In genomic region chr4:96293806-96294205, GRCh38 we compare ENCODE assay signal across 29 cellular contexts.
A peak's percentile ranks its signal among the peaks of the same experiment; 100 is the strongest.
DNase-seq lines count a peak whose midpoint lies in the region; ATAC-seq, FAIRE-seq and TF ChIP-seq lines count a peak whose summit lies in the region.
"Had no signal": no experiment of that assay in that cellular context is flagged by ENCODE, and none has a peak within 500 bp of the region (broad histone marks: within the 10 kb centered on the region; RNA-seq: fewer than 3 reads in every experiment).

No MANE protein-coding gene starts in this region.

- H2AFZ ChIP-seq in neuronal stem cell (ENCODE audit: low read length): peak overlapping the region; percentile 38

- no peak overlapping the region for H3K14ac ChIP-seq in neuronal stem cell (ENCODE audit: low read length)

- H3K4me3 ChIP-seq in bronchial epithelial cell (ENCODE audit: low read depth, low read length): no peak overlapping the region
- H3K4me3 ChIP-seq in neuronal stem cell (ENCODE audit: low read length in 2 of 2): no peak overlapping the region
- H3K4me3 ChIP-seq: right lobe of liver, suprapubic skin had no signal

- FAIRE-seq in bronchial epithelial cell (lab: Jason Lieb, UNC): no peak
- FAIRE-seq: H54 had no signal

- no peaks in the 10 kb centered on the region for H3K27me3 Mint-ChIP-seq in activated CD4-positive, alpha-beta T cell treated with anti-CD3 and anti-CD28 coated beads, Interleukin-2, amount 10 ng/mL, durations not matched to agents 7 days and 5 days
- H3K27me3 Mint-ChIP-seq: activated naive CD4-positive, alpha-beta T cell treated with anti-CD3 and anti-CD28 coated beads, Interleukin-2, amount 10 ng/mL, durations not matched to agents 7 days and 5 days; dendritic cell treated with granulocyte-macrophage colony-stimulating factor and Interleukin-4, amounts not matched to agents 40 ng/mL and 50 ng/mL, for 4 days; memory B cell; stimulated activated naive B cell treated with anti-CD40 and anti-IgM and Interleukin-4, amounts not matched to agents 10 μg/mL and 1 μg/mL and 100 μg/mL, for 72 hours had no signal

- H3K9me3 ChIP-seq in neuronal stem cell (replicated peaks in 1 of 2; ENCODE audit: control insufficient read depth in 2 of 2, insufficient read depth in 1 of 2, low read depth in 1 of 2, low read length in 2 of 2): no peaks in the 10 kb centered on the region
- H3K9me3 ChIP-seq: neutrophil, right lobe of liver, suprapubic skin had no signal

- H4K8ac ChIP-seq in neuronal stem cell (ENCODE audit: low read depth, low read length): no peak overlapping the region

- H3K36me3 Mint-ChIP-seq in activated CD4-positive, alpha-beta T cell treated with anti-CD3 and anti-CD28 coated beads, Interleukin-2, amount 10 ng/mL, durations not matched to agents 7 days and 5 days (ENCODE audit: low read depth): no peaks in the 10 kb centered on the region
- H3K36me3 Mint-ChIP-seq: activated naive CD4-positive, alpha-beta T cell treated with anti-CD3 and anti-CD28 coated beads, Interleukin-2, amount 10 ng/mL, durations not matched to agents 7 days and 5 days; CD14-positive monocyte; immature natural killer cell; memory B cell; stimulated activated naive B cell treated with anti-CD40 and anti-IgM and Interleukin-4, amounts not matched to agents 10 μg/mL and 1 μg/mL and 100 μg/mL, for 72 hours had no signal

- DNase-seq in G401 (ENCODE audit: low spot score) (peak; percentile 67), NCI-H524 treated with DMSO at 0.1 percent for 48 hours (lab: John Stamatoyannopoulos, UW) (peak; percentile 73), bronchial epithelial cell (ENCODE audit: low read depth) (peak; percentile 3), neuronal stem cell (ENCODE audit: low spot score) (no peak), C1 segment of cervical spinal cord (lab: John Stamatoyannopoulos, UW) (no peak)
- no peak for DNase-seq in activated CD4-positive, alpha-beta T cell treated with anti-CD3 and anti-CD28 coated beads, Interleukin-2, amount 10 ng/mL, durations not matched to agents 7 days and 5 days
- DNase-seq: activated CD4-positive, alpha-beta T cell treated with anti-CD3 and anti-CD28 coated beads, Interleukin-2, amount 50 U/mL, for 48 hours; activated CD4-positive, CD25-positive, alpha-beta regulatory T cell; activated naive CD4-positive, alpha-beta T cell treated with anti-CD3 and anti-CD28 coated beads, Interleukin-2, amount 10 ng/mL, durations not matched to agents 7 days and 5 days; amniotic stem cell; hippocampal formation; immature natural killer cell; KG1; NCI-H1436; NCI-H510A; right lobe of liver; SIG-M5; stimulated activated CD4-positive, alpha-beta T cell treated with anti-CD3 and anti-CD28 coated beads, Interleukin-4, amount 100 ng/mL, for 4 hours; stimulated activated naive B cell treated with anti-CD40 and anti-IgM and Interleukin-4, amounts not matched to agents 10 μg/mL and 1 μg/mL and 100 μg/mL, for 72 hours; T-helper 9 cell had no signal

- H3K9me3 Mint-ChIP-seq in activated CD4-positive, alpha-beta T cell treated with anti-CD3 and anti-CD28 coated beads, Interleukin-2, amount 10 ng/mL, durations not matched to agents 7 days and 5 days: no peaks in the 10 kb centered on the region
- H3K9me3 Mint-ChIP-seq: activated naive CD4-positive, alpha-beta T cell treated with anti-CD3 and anti-CD28 coated beads, Interleukin-2, amount 10 ng/mL, durations not matched to agents 7 days and 5 days; activated T-helper 1 cell treated with anti-CD3 and anti-CD28 coated beads, Interleukin-12 subunit alpha, Interleukin-12 subunit beta, Interleukin-2, Interleukin-4 antibody, amounts not matched to agents 30 ng/mL and 10 ng/mL and 1 ng/mL, durations not matched to agents 14 hours and 24 hours and 36 hours; dendritic cell treated with granulocyte-macrophage colony-stimulating factor and Interleukin-4, amounts not matched to agents 40 ng/mL and 50 ng/mL, for 4 days; stimulated activated naive B cell treated with anti-CD40 and anti-IgM and Interleukin-4, amounts not matched to agents 10 μg/mL and 1 μg/mL and 100 μg/mL, for 72 hours had no signal

- H3K23ac ChIP-seq in neuronal stem cell (ENCODE audit: low read depth, low read length, poor library complexity): no peak overlapping the region

- H3K18ac ChIP-seq in neuronal stem cell (ENCODE audit: low read length): no peak overlapping the region

- H3K4me1 ChIP-seq in neuronal stem cell (ENCODE audit: control insufficient read depth in 2 of 2, insufficient read depth in 1 of 2, low read depth in 1 of 2, low read length in 2 of 2): no peaks in the 10 kb centered on the region
- H3K4me1 ChIP-seq: right lobe of liver, suprapubic skin had no signal

- H3K4me3 Mint-ChIP-seq in activated CD4-positive, alpha-beta T cell treated with anti-CD3 and anti-CD28 coated beads, Interleukin-2, amount 10 ng/mL, durations not matched to agents 7 days and 5 days: no peak overlapping the region
- H3K4me3 Mint-ChIP-seq: activated naive CD4-positive, alpha-beta T cell treated with anti-CD3 and anti-CD28 coated beads, Interleukin-2, amount 10 ng/mL, durations not matched to agents 7 days and 5 days; activated T-helper 1 cell treated with anti-CD3 and anti-CD28 coated beads, Interleukin-12 subunit alpha, Interleukin-12 subunit beta, Interleukin-2, Interleukin-4 antibody, amounts not matched to agents 30 ng/mL and 10 ng/mL and 1 ng/mL, durations not matched to agents 14 hours and 24 hours and 36 hours; CD14-positive monocyte; dendritic cell treated with granulocyte-macrophage colony-stimulating factor and Interleukin-4, amounts not matched to agents 40 ng/mL and 50 ng/mL, for 4 days; immature natural killer cell; memory B cell; stimulated activated naive B cell treated with anti-CD40 and anti-IgM and Interleukin-4, amounts not matched to agents 10 μg/mL and 1 μg/mL and 100 μg/mL, for 72 hours had no signal

- H3K79me1 ChIP-seq in neuronal stem cell (ENCODE audit: low read depth, low read length): no peaks in the 10 kb centered on the region

- H3K9ac ChIP-seq in neuronal stem cell (ENCODE audit: low read depth, low read length, poor library complexity): no peak overlapping the region

- TF ChIP-seq CTCF in bronchial epithelial cell (IDR thresholded peaks at IDR 0.05; ENCODE audit: insufficient read depth, low read length, severe bottlenecking): no peak

- ATAC-seq in HG03196 (IDR thresholded peaks at IDR 0.05; ENCODE audit: unreplicated experiment) (no peak), GM21390 (IDR thresholded peaks at IDR 0.05; ENCODE audit: unreplicated experiment) (no peak)
- ATAC-seq: right lobe of liver; stimulated activated naive B cell treated with anti-CD40 and anti-IgM and Interleukin-4, amounts not matched to agents 10 μg/mL and 1 μg/mL and 100 μg/mL, for 72 hours had no signal

- no peak overlapping the region for H4K91ac ChIP-seq in neuronal stem cell (ENCODE audit: low read depth, low read length, poor library complexity)

- no peak overlapping the region for H2BK15ac ChIP-seq in neuronal stem cell (ENCODE audit: low read length)

- no peak overlapping the region for H3K4ac ChIP-seq in neuronal stem cell (ENCODE audit: low read length)

- no CpG with 5 or more reads among the region's 5 CpGs for WGBS in neuronal stem cell (ENCODE audit: extremely low coverage in 2 of 2, insufficient read length in 2 of 2, insufficient replicate concordance in 1 of 2), 2 donors

- CTCF ChIA-PET in activated CD4-positive, alpha-beta T cell treated with anti-CD3 and anti-CD28 coated beads, Interleukin-2, amount 10 ng/mL, durations not matched to agents 7 days and 5 days (lab: Charles Lee): no interaction called here

- H2BK12ac ChIP-seq in neuronal stem cell (ENCODE audit: low read length): no peak overlapping the region

- H3K4me2 ChIP-seq in neuronal stem cell (ENCODE audit: insufficient read depth, low read length, poor library complexity, severe bottlenecking): no peak overlapping the region

- no peaks in the 10 kb centered on the region for H3K27me3 ChIP-seq in bronchial epithelial cell (ENCODE audit: control insufficient read depth, insufficient read depth, low read length)
- no peaks in the 10 kb centered on the region for H3K27me3 ChIP-seq in neuronal stem cell (ENCODE audit: control insufficient read depth in 3 of 3, insufficient read depth in 3 of 3, low read depth in 1 of 3, low read length in 3 of 3)
- H3K27me3 ChIP-seq: neutrophil, right lobe of liver, suprapubic skin had no signal

- H2BK5ac ChIP-seq in neuronal stem cell (ENCODE audit: low read length): no peak overlapping the region

- H3K27ac ChIP-seq in neuronal stem cell (replicated peaks; ENCODE audit: low read length): no peak overlapping the region
- H3K27ac ChIP-seq: neutrophil, right lobe of liver, suprapubic skin had no signal

- no peak overlapping the region for H2AK5ac ChIP-seq in neuronal stem cell (ENCODE audit: low read depth, low read length)

- POLR2A ChIA-PET in activated CD4-positive, alpha-beta T cell treated with anti-CD3 and anti-CD28 coated beads, Interleukin-2, amount 10 ng/mL, durations not matched to agents 7 days and 5 days (lab: Charles Lee): no interaction called here

- no peak overlapping the region for H3K27ac Mint-ChIP-seq in activated CD4-positive, alpha-beta T cell treated with anti-CD3 and anti-CD28 coated beads, Interleukin-2, amount 10 ng/mL, durations not matched to agents 7 days and 5 days
- H3K27ac Mint-ChIP-seq: activated naive CD4-positive, alpha-beta T cell treated with anti-CD3 and anti-CD28 coated beads, Interleukin-2, amount 10 ng/mL, durations not matched to agents 7 days and 5 days; activated T-helper 1 cell treated with anti-CD3 and anti-CD28 coated beads, Interleukin-12 subunit alpha, Interleukin-12 subunit beta, Interleukin-2, Interleukin-4 antibody, amounts not matched to agents 30 ng/mL and 10 ng/mL and 1 ng/mL, durations not matched to agents 14 hours and 24 hours and 36 hours; CD14-positive monocyte; dendritic cell treated with granulocyte-macrophage colony-stimulating factor and Interleukin-4, amounts not matched to agents 40 ng/mL and 50 ng/mL, for 4 days; immature natural killer cell; memory B cell; stimulated activated naive B cell treated with anti-CD40 and anti-IgM and Interleukin-4, amounts not matched to agents 10 μg/mL and 1 μg/mL and 100 μg/mL, for 72 hours had no signal

- in situ Hi-C loops in G401 (cut with HindIII; ENCODE audit: low sequenced_read_pairs): no loop called here

- H2BK120ac ChIP-seq in neuronal stem cell (ENCODE audit: low read depth, low read length): no peak overlapping the region

- H3K36me3 ChIP-seq in bronchial epithelial cell (ENCODE audit: control insufficient read depth, insufficient read depth, low read length): no peaks in the 10 kb centered on the region
- no peaks in the 10 kb centered on the region for H3K36me3 ChIP-seq in neuronal stem cell (replicated peaks in 1 of 2; ENCODE audit: control insufficient read depth in 2 of 2, insufficient read depth in 2 of 2, low read length in 2 of 2)
- H3K36me3 ChIP-seq: neutrophil, right lobe of liver, suprapubic skin had no signal

- H3K4me1 Mint-ChIP-seq in activated CD4-positive, alpha-beta T cell treated with anti-CD3 and anti-CD28 coated beads, Interleukin-2, amount 10 ng/mL, durations not matched to agents 7 days and 5 days: no peaks in the 10 kb centered on the region
- H3K4me1 Mint-ChIP-seq: activated naive CD4-positive, alpha-beta T cell treated with anti-CD3 and anti-CD28 coated beads, Interleukin-2, amount 10 ng/mL, durations not matched to agents 7 days and 5 days; CD14-positive monocyte; immature natural killer cell; memory B cell; stimulated activated naive B cell treated with anti-CD40 and anti-IgM and Interleukin-4, amounts not matched to agents 10 μg/mL and 1 μg/mL and 100 μg/mL, for 72 hours had no signal

Comparison
In these comparisons a context has a peak if more than half of its experiments do, and no peak if none do; other contexts are left out.
1. DNase-seq: peak in G401 (single experiment), NCI-H524 treated with DMSO at 0.1 percent for 48 hours (single experiment) and bronchial epithelial cell (single experiment); none in neuronal stem cell (single experiment), activated CD4-positive, alpha-beta T cell treated with anti-CD3 and anti-CD28 coated beads, Interleukin-2, amount 10 ng/mL, durations not matched to agents 7 days and 5 days (single experiment) and C1 segment of cervical spinal cord (0 of 14).